In genomic region chr5:56829137-56829536, GRCh38 we compare ENCODE assay signal across 8 cellular contexts. TPM values are rescaled to one million over a fixed set of nuclear protein-coding genes. Genes with fewer than 3 reads are reported as not detected.
A peak's percentile ranks its signal among the peaks of the same experiment; 100 is the strongest.
DNase-seq lines count a peak whose midpoint lies in the region; ATAC-seq, FAIRE-seq and TF ChIP-seq lines count a peak whose summit lies in the region.

No MANE protein-coding gene starts in this region.

- no peak overlapping the region for H4K91ac ChIP-seq in neuronal stem cell (ENCODE audit: low read depth, low read length, poor library complexity)

- H2BK12ac ChIP-seq in neuronal stem cell (ENCODE audit: low read length): no peak overlapping the region

- peaks cover 4% of the 10 kb centered on the region for H3K79me1 ChIP-seq in neuronal stem cell (ENCODE audit: low read depth, low read length)

- H3K4me3 Mint-ChIP-seq in IgD-negative memory B cell: peak overlapping the region; percentile 73 to 91 (median 90)
- H3K4me3 Mint-ChIP-seq in activated T-cell treated with anti-CD3 and anti-CD28 coated beads, Interleukin-2, amount 50 U/mL, for 72 hours: peak overlapping the region; percentile 77 to 88

- peaks cover 78 to 84% (median 80%) of the 10 kb centered on the region in 3 donors for H3K4me1 Mint-ChIP-seq in IgD-negative memory B cell
- H3K4me1 Mint-ChIP-seq in activated T-cell treated with anti-CD3 and anti-CD28 coated beads, Interleukin-2, amount 50 U/mL, for 72 hours (ENCODE audit: low read depth): peaks cover 96% of the 10 kb centered on the region

- FAIRE-seq in GM12891 (lab: Jason Lieb, UNC) (peak; percentile 43), small intestine (lab: Jason Lieb, UNC) (no peak)

- H3K4me2 ChIP-seq in neuronal stem cell (ENCODE audit: insufficient read depth, low read length, poor library complexity, severe bottlenecking): no peak overlapping the region

- peaks cover 4% of the 10 kb centered on the region for H3K36me3 Mint-ChIP-seq in IgD-negative memory B cell
- H3K36me3 Mint-ChIP-seq in activated T-cell treated with anti-CD3 and anti-CD28 coated beads, Interleukin-2, amount 50 U/mL, for 72 hours (ENCODE audit: insufficient read depth in 2 of 2): no peaks in the 10 kb centered on the region

- no peaks in the 10 kb centered on the region for H3K36me3 ChIP-seq in small intestine (ENCODE audit: control insufficient read depth in 2 of 2, insufficient read depth in 2 of 2, low read length in 2 of 2)
- H3K36me3 ChIP-seq in neuronal stem cell (replicated peaks in 1 of 2; ENCODE audit: control insufficient read depth in 2 of 2, insufficient read depth in 2 of 2, low read length in 2 of 2): peaks cover 0 to 2% of the 10 kb centered on the region in 2 donors

- H3K27me3 ChIP-seq in small intestine (ENCODE audit: control insufficient read depth in 2 of 2, insufficient read depth in 2 of 2, low read length in 2 of 2): no peaks in the 10 kb centered on the region
- H3K27me3 ChIP-seq in neuronal stem cell (ENCODE audit: control insufficient read depth in 3 of 3, insufficient read depth in 3 of 3, low read depth in 1 of 3, low read length in 3 of 3): no peaks in the 10 kb centered on the region

- no peak for TF ChIP-seq POLR2A in GM12891 (IDR thresholded peaks at IDR 0.05; ENCODE audit: low read depth, low read length)

- H3K14ac ChIP-seq in neuronal stem cell (ENCODE audit: low read length): no peak overlapping the region

- H2BK120ac ChIP-seq in neuronal stem cell (ENCODE audit: low read depth, low read length): no peak overlapping the region

- H3K18ac ChIP-seq in neuronal stem cell (ENCODE audit: low read length): no peak overlapping the region

- H3K4ac ChIP-seq in neuronal stem cell (ENCODE audit: low read length): no peak overlapping the region

- ATAC-seq in activated T-cell treated with anti-CD3 and anti-CD28 coated beads, Interleukin-2, amount 50 U/mL, for 72 hours (replicated peaks in 1 of 2): peak; percentile 94 to 97
- ATAC-seq in HG02973 (IDR thresholded peaks at IDR 0.05; ENCODE audit: unreplicated experiment): no peak

- H3K27ac ChIP-seq in small intestine (ENCODE audit: low read depth in 1 of 2, low read length in 1 of 2): peak overlapping the region; percentile 20 to 52
- no peak overlapping the region for H3K27ac ChIP-seq in neuronal stem cell (replicated peaks; ENCODE audit: low read length)
- no peak overlapping the region for H3K27ac ChIP-seq in substantia nigra (ENCODE audit: low read depth, low read length, poor library complexity, severe bottlenecking)

- H4K8ac ChIP-seq in neuronal stem cell (ENCODE audit: low read depth, low read length): no peak overlapping the region

- H3K4me3 ChIP-seq in small intestine (ENCODE audit: low read depth in 1 of 2, low read length in 2 of 2) (peak overlapping the region in 1 of 2 donors; percentile 11), neuronal stem cell (ENCODE audit: low read length in 2 of 2) (no peak overlapping the region)

- no peaks in the 10 kb centered on the region for H3K9me3 ChIP-seq in small intestine (ENCODE audit: control insufficient read depth, low read depth)
- H3K9me3 ChIP-seq in neuronal stem cell (replicated peaks in 1 of 2; ENCODE audit: control insufficient read depth in 2 of 2, insufficient read depth in 1 of 2, low read depth in 1 of 2, low read length in 2 of 2): no peaks in the 10 kb centered on the region

- H2BK5ac ChIP-seq in neuronal stem cell (ENCODE audit: low read length): no peak overlapping the region

- 62 to 72% (median 69%) methylated on average over 9 of the region's 9 CpGs for WGBS in small intestine, 3 donors
- WGBS in neuronal stem cell (ENCODE audit: extremely low coverage in 2 of 2, insufficient read length in 2 of 2, insufficient replicate concordance in 1 of 2), 2 donors: no CpG with 5 or more reads among the region's 9 CpGs

- H3K27ac Mint-ChIP-seq in IgD-negative memory B cell: peak overlapping the region; percentile 94 to 98 (median 95)
- peak overlapping the region; percentile 96 for H3K27ac Mint-ChIP-seq in activated T-cell treated with anti-CD3 and anti-CD28 coated beads, Interleukin-2, amount 50 U/mL, for 72 hours

- peaks cover 7 to 10% of the 10 kb centered on the region in 2 donors for H3K4me1 ChIP-seq in small intestine (ENCODE audit: control insufficient read depth in 2 of 2, insufficient read depth in 1 of 2, low read depth in 1 of 2, low read length in 1 of 2)
- H3K4me1 ChIP-seq in neuronal stem cell (ENCODE audit: control insufficient read depth in 2 of 2, insufficient read depth in 1 of 2, low read depth in 1 of 2, low read length in 2 of 2): peaks cover 4 to 17% of the 10 kb centered on the region in 2 donors

- H3K27me3 Mint-ChIP-seq in IgD-negative memory B cell: no peaks in the 10 kb centered on the region
- no peaks in the 10 kb centered on the region for H3K27me3 Mint-ChIP-seq in activated T-cell treated with anti-CD3 and anti-CD28 coated beads, Interleukin-2, amount 50 U/mL, for 72 hours (ENCODE audit: low read depth)

- no peak overlapping the region for H3K9ac ChIP-seq in neuronal stem cell (ENCODE audit: low read depth, low read length, poor library complexity)

- H2AFZ ChIP-seq in neuronal stem cell (ENCODE audit: low read length): no peak overlapping the region

- no peak for DNase-seq in GM12891 (ENCODE audit: insufficient read length, low spot score)
- DNase-seq in activated T-cell treated with anti-CD3 and anti-CD28 coated beads, Interleukin-2, amount 50 U/mL, for 72 hours: peak; percentile 66 to 80
- no peak for DNase-seq in small intestine
- DNase-seq in neuronal stem cell (ENCODE audit: low spot score): no peak
- no peak for DNase-seq in cerebellar nuclear complex (lab: John Stamatoyannopoulos, UW)
- no peak for DNase-seq in substantia nigra (lab: John Stamatoyannopoulos, UW)

- no peak overlapping the region for H2BK15ac ChIP-seq in neuronal stem cell (ENCODE audit: low read length)

- H3K9me3 Mint-ChIP-seq in IgD-negative memory B cell: no peaks in the 10 kb centered on the region
- H3K9me3 Mint-ChIP-seq in activated T-cell treated with anti-CD3 and anti-CD28 coated beads, Interleukin-2, amount 50 U/mL, for 72 hours: no peaks in the 10 kb centered on the region

- H2AK5ac ChIP-seq in neuronal stem cell (ENCODE audit: low read depth, low read length): no peak overlapping the region

- no peak overlapping the region for H3K23ac ChIP-seq in neuronal stem cell (ENCODE audit: low read depth, low read length, poor library complexity)

TF ChIP-seq in GM12891, 5 proteins besides CTCF, POLR2A, EP300 and RAD21:
- TF ChIP-seq POLR2AphosphoS5 (IDR thresholded peaks at IDR 0.05; ENCODE audit: low read depth, low read length) (no peak), PAX5 (IDR thresholded peaks at IDR 0.05; ENCODE audit: insufficient read depth, low read length, severe bottlenecking) (no peak), POU2F2 (IDR thresholded peaks at IDR 0.05; ENCODE audit: low read depth, low read length) (no peak), SPI1 (IDR thresholded peaks at IDR 0.05; ENCODE audit: low read depth, low read length) (no peak), TAF1 (IDR thresholded peaks at IDR 0.05; ENCODE audit: low read depth, low read length) (no peak)
TF ChIP-seq in GM12891: peak in this region for 0.

RNA-seq across cellular contexts. Expression of gene MAP3K1, which starts 13.8 kb away (rescaled TPM):
- polyA plus RNA-seq in GM12891 (2012; ENCODE audit: low read depth, missing spikeins): 1.7 TPM
- polyA plus RNA-seq in IgD-negative memory B cell (69.8 TPM), small intestine (1 to 10 TPM; 4.9 to 6.3 (median 5.4) TPM)
- 10 to 100 TPM; 21.4 to 21.8 TPM for total RNA-seq in activated T-cell treated with anti-CD3 and anti-CD28 coated beads, Interleukin-2, amount 50 U/mL, for 72 hours
- polyA plus RNA-seq in neuronal stem cell (2013, experiment 1 of 2): 11.5 TPM
- polyA plus RNA-seq in neuronal stem cell (2013, experiment 2 of 2): 12.1 TPM

Comparison
In these comparisons a context has a peak if more than half of its experiments do, and no peak if none do; other contexts are left out.
1. DNase-seq: peak in activated T-cell treated with anti-CD3 and anti-CD28 coated beads, Interleukin-2, amount 50 U/mL, for 72 hours (2 of 2); none in GM12891 (single experiment), small intestine (single experiment), neuronal stem cell (single experiment), cerebellar nuclear complex (0 of 2) and substantia nigra (0 of 49).
2. H3K27ac ChIP-seq: peak in small intestine (2 of 2); none in neuronal stem cell (single experiment) and substantia nigra (single experiment).